27 cellular contexts compared by ENCODE assay signal in the genomic region with DNA sequence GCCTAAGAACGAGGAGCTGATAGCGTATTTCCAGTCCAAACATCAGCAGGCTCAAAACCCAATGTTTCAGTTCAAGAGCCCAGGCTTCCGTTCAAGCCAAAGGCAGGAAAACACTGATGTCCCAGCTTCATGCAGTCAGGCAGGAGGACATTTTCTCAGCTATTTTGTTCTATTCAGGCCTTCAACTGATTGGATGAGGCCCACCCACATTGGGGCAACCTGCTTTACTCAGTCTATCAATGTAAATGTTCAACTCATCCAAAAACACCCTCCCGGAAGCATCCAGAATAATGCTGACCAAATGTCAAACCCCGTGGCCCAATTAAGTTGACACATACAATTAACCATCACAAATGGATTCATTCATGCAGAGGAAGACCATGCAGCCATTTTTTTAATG. TPM values are rescaled to one million over a fixed set of nuclear protein-coding genes. Genes with fewer than 3 reads are reported as not detected.
"Had no signal": no experiment of that assay in that cellular context is flagged by ENCODE, and none has a peak within 500 bp of the region (broad histone marks: within the 10 kb centered on the region; RNA-seq: fewer than 3 reads in every experiment).

No MANE protein-coding gene starts in this region.

- H3K9me3 ChIP-seq: esophagus muscularis mucosa, gastroesophageal sphincter, heart left ventricle, left lung, lower lobe of right lung, mucosa of descending colon had no signal

- H3K4me3 ChIP-seq: coronary artery, dorsolateral prefrontal cortex, esophagus muscularis mucosa, gastroesophageal sphincter, heart left ventricle, left lung, lower lobe of right lung, mucosa of descending colon had no signal

- ATAC-seq: foreskin keratinocyte, gastroesophageal sphincter, heart left ventricle, left cardiac atrium, left lung, left ventricle myocardium superior, lower lobe of right lung, mucosa of descending colon had no signal

- H3K4me1 ChIP-seq: esophagus muscularis mucosa, foreskin keratinocyte, gastroesophageal sphincter, left lung, lower lobe of right lung had no signal

- DNase-seq: dermis blood vessel endothelial cell; dorsolateral prefrontal cortex; effector CD4-positive, alpha-beta T cell; effector memory CD4-positive, alpha-beta T cell; foreskin keratinocyte; heart left ventricle; hippocampal formation; left cardiac atrium; left lung; left ventricle myocardium superior; lower lobe of right lung; mesenchymal stem cell; mucosa of descending colon; naive B cell had no signal

- H3K36me3 ChIP-seq: esophagus muscularis mucosa, gastroesophageal sphincter, heart left ventricle, left lung, lower lobe of right lung had no signal

- FAIRE-seq: colon, endothelial cell of umbilical vein, frontal cortex, islet of Langerhans, keratinocyte had no signal

- H3K27me3 ChIP-seq: left lung had no signal

- H3K27ac ChIP-seq: coronary artery, dorsolateral prefrontal cortex, esophagus muscularis mucosa, foreskin keratinocyte, gastroesophageal sphincter, heart left ventricle, left lung, lower lobe of right lung had no signal

RNA-seq across cellular contexts. Expression of a gene that starts 29.0 kb away (rescaled TPM):
- total RNA-seq: dermis blood vessel endothelial cell, endothelial cell of umbilical vein, epithelial cell of proximal tubule, esophagus muscularis mucosa, foreskin keratinocyte, frontal cortex, kidney epithelial cell, left cardiac atrium, left ventricle myocardium superior, mesenteric fat pad, mucosa of descending colon, myocyte had no signal
- polyA plus RNA-seq: endothelial cell of umbilical vein, fibroblast of lung had no signal
